9 cellular contexts compared by ENCODE assay signal in genomic region chr2:163471947-163472346, GRCh38.
DNase-seq lines count a peak whose midpoint lies in the region; ATAC-seq and TF ChIP-seq lines count a peak whose summit lies in the region.
"Had no signal": no experiment of that assay in that cellular context is flagged by ENCODE, and none has a peak within 500 bp of the region (broad histone marks: within the 10 kb centered on the region; RNA-seq: fewer than 3 reads in every experiment).

No MANE protein-coding gene starts in this region.

- H3K27ac ChIP-seq in 22Rv1 (no peak overlapping the region), HEK293 (ENCODE audit: extremely low read depth, low read depth, low read length) (no peak overlapping the region), SK-N-SH (ENCODE audit: low read depth in 2 of 2, low read length in 1 of 2) (no peak overlapping the region), heart right ventricle (no peak overlapping the region), Karpas-422 (ENCODE audit: low read length) (no peak overlapping the region)
- H3K27ac ChIP-seq: SK-N-MC had no signal

- H4K20me1 ChIP-seq in SK-N-SH (ENCODE audit: insufficient read depth) (no peaks in the 10 kb centered on the region), Karpas-422 (ENCODE audit: insufficient read depth, low read depth, low read length) (no peaks in the 10 kb centered on the region)

- H3K4me2 ChIP-seq in SK-N-SH: no peak overlapping the region
- no peak overlapping the region for H3K4me2 ChIP-seq in Karpas-422 (ENCODE audit: low read depth, low read length, poor library complexity, severe bottlenecking)

- TF ChIP-seq EP300 in SK-N-SH (IDR thresholded peaks at IDR 0.05; ENCODE audit: borderline replicate concordance in 1 of 2, low read depth in 1 of 2, low read length in 1 of 2): no peak

- CTCF ChIA-PET in HEK293 (lab: Yijun Ruan, JAX) (interaction anchor here (0.5 to 1.7 kb wide), 10 partner anchors 14 to 1015 kb away, joined by 3 to 8 read pairs (median 4); partner anchors contain the start of gene FIGN), SK-N-SH (lab: Yijun Ruan, JAX) (interaction anchor here (0.7 to 1.7 kb wide), 8 partner anchors 9 to 875 kb away, joined by 3 to 5 read pairs (median 3); partner anchors contain the start of gene FIGN)

- no peaks in the 10 kb centered on the region for H3K9me2 ChIP-seq in SK-N-SH
- H3K9me2 ChIP-seq in Karpas-422 (replicated peaks; ENCODE audit: insufficient read depth, low read length): no peaks in the 10 kb centered on the region

- H3K79me2 ChIP-seq in SK-N-SH (ENCODE audit: insufficient read depth) (no peaks in the 10 kb centered on the region), Karpas-422 (ENCODE audit: low read length) (no peaks in the 10 kb centered on the region)

- POLR2A ChIA-PET in HEK293 (lab: Yijun Ruan, JAX): no interaction called here
- POLR2A ChIA-PET in SK-N-SH (lab: Yijun Ruan, JAX): no interaction called here

- peaks cover 7% of the 10 kb centered on the region; the same call in 1 of the 2 replicates for H3K27me3 ChIP-seq in SK-N-SH (ENCODE audit: insufficient read depth)
- H3K27me3 ChIP-seq in heart right ventricle: no peaks in the 10 kb centered on the region
- H3K27me3 ChIP-seq in Karpas-422 (ENCODE audit: low read length): no peaks in the 10 kb centered on the region

- 14% methylated on average over 1 of the region's 1 CpG for WGBS in SK-N-SH (ENCODE audit: low lambda C conversion rate)
- WGBS in heart right ventricle, 2 donors: 0 to 6% methylated on average over 1 of the region's 1 CpG

- intact Hi-C loops in heart right ventricle (cut with DNase I): loop anchor here in 5 of 10 donors (5.0 to 10.0 kb wide), 5 partner anchors 125 to 593 kb away; partner anchors contain the start of gene FIGN (in 2 of the 5)

- ATAC-seq in heart right ventricle: peak in 6 of 8 donors; percentile 44 to 75 (median 64)

- no peaks in the 10 kb centered on the region for H3F3A ChIP-seq in SK-N-SH (replicated peaks; ENCODE audit: insufficient read depth)

- H3K36me3 ChIP-seq in HEK293 (ENCODE audit: control insufficient read depth in 2 of 2, insufficient read depth in 1 of 2, low read length in 2 of 2): no peaks in the 10 kb centered on the region
- no peaks in the 10 kb centered on the region for H3K36me3 ChIP-seq in SK-N-SH (replicated peaks in 1 of 2; ENCODE audit: control insufficient read depth in 1 of 2, insufficient read depth in 2 of 2, low read length in 1 of 2)
- no peaks in the 10 kb centered on the region for H3K36me3 ChIP-seq in heart right ventricle
- no peaks in the 10 kb centered on the region for H3K36me3 ChIP-seq in Karpas-422 (ENCODE audit: insufficient read depth, low read length)

- H3K4me1 ChIP-seq in HEK293 (ENCODE audit: control insufficient read depth, insufficient read depth, low read length) (no peaks in the 10 kb centered on the region), SK-N-SH (ENCODE audit: control insufficient read depth in 1 of 2, insufficient read depth in 2 of 2, low read depth in 1 of 2, low read length in 1 of 2) (peaks cover 0 to 5% of the 10 kb centered on the region in 2 experiments; a peak in 2 of 4 replicates), heart right ventricle (peaks cover 0 to 10% (median 0%) of the 10 kb centered on the region in 9 donors), Karpas-422 (ENCODE audit: low read length) (no peaks in the 10 kb centered on the region)

- no peak overlapping the region for H2AFZ ChIP-seq in SK-N-SH (ENCODE audit: low read depth)
- no peak overlapping the region for H2AFZ ChIP-seq in Karpas-422 (ENCODE audit: low read length)

- TF ChIP-seq CTCF in 22Rv1 (IDR thresholded peaks at IDR 0.05): 0 out of 2 replicates have a peak, but pooled peaks have one; percentile 12
- TF ChIP-seq CTCF in HEK293 (tag by site-specific recombination; IDR thresholded peaks at IDR 0.05): peak; percentile 71
- TF ChIP-seq CTCF in SK-N-SH (IDR thresholded peaks at IDR 0.05): peak; percentile 51
- TF ChIP-seq CTCF in heart right ventricle (IDR thresholded peaks at IDR 0.05): peak in 8 of 9 donors; percentile 16 to 61 (median 46)

- H3K4me3 ChIP-seq in HEK293 (ENCODE audit: low read depth, low read length): no peak overlapping the region
- no peak overlapping the region for H3K4me3 ChIP-seq in SK-N-SH (ENCODE audit: low read depth in 2 of 2, low read length in 1 of 2)
- no peak overlapping the region for H3K4me3 ChIP-seq in heart right ventricle
- H3K4me3 ChIP-seq in Karpas-422 (ENCODE audit: low read length): no peak overlapping the region
- H3K4me3 ChIP-seq: SK-N-MC had no signal

- no peak for DNase-seq in SK-N-SH
- DNase-seq in heart right ventricle: peak in 1 of 2 donors; percentile 13
- no peak for DNase-seq in activated naive CD4-positive, alpha-beta T cell treated with Interleukin-2 at 50 U/mL for 16 hours
- DNase-seq in Karpas-422: no peak
- DNase-seq in cerebellum (ENCODE audit: low spot score): no peak
- no peak for DNase-seq in middle frontal gyrus (ENCODE audit: extremely low spot score, low spot score)

- H3K9ac ChIP-seq in SK-N-SH (no peak overlapping the region), Karpas-422 (ENCODE audit: low read length) (no peak overlapping the region)

- peak; percentile 82 for TF ChIP-seq RAD21 in SK-N-SH (IDR thresholded peaks at IDR 0.05; ENCODE audit: low read length)

- H3K9me3 ChIP-seq in HEK293 (ENCODE audit: control insufficient read depth, insufficient read depth, low read depth, low read length): no peaks in the 10 kb centered on the region
- H3K9me3 ChIP-seq in SK-N-SH: no peaks in the 10 kb centered on the region
- H3K9me3 ChIP-seq in heart right ventricle: no peaks in the 10 kb centered on the region
- H3K9me3 ChIP-seq in Karpas-422 (ENCODE audit: low read length): no peaks in the 10 kb centered on the region

TF ChIP-seq in HEK293, 187 proteins besides CTCF, POLR2A, EP300 and RAD21:
- TF ChIP-seq YY1 (tag by site-specific recombination; IDR thresholded peaks at IDR 0.05) (no peak), ZNF211 (tag by site-specific recombination; IDR thresholded peaks at IDR 0.05; ENCODE audit: low read depth) (no peak), ZFP41 (tag by site-specific recombination; IDR thresholded peaks at IDR 0.05; ENCODE audit: borderline replicate concordance) (no peak), ZEB2 (tag by site-specific recombination; IDR thresholded peaks at IDR 0.05) (no peak), ZNF654 (tag by site-specific recombination; IDR thresholded peaks at IDR 0.05; ENCODE audit: low read depth) (peak; percentile 50)

TF ChIP-seq in SK-N-SH, 30 proteins besides CTCF, POLR2A, EP300 and RAD21:
- peak; percentile 74 for TF ChIP-seq SMC3 (IDR thresholded peaks at IDR 0.05; ENCODE audit: low read depth, low read length)
- TF ChIP-seq TEAD4 (IDR thresholded peaks at IDR 0.05; ENCODE audit: borderline replicate concordance, insufficient read depth): no peak

Comparison
In these comparisons a context has a peak if more than half of its experiments do, and no peak if none do; other contexts are left out.
1. CTCF ChIP-seq: peak in every context shown above with its lines; median percentile 71 in HEK293; 51 in SK-N-SH; 46 in heart right ventricle; 12 in 22Rv1.